Comparison of ENCODE assay signal across 12 cellular contexts in the genomic region with DNA sequence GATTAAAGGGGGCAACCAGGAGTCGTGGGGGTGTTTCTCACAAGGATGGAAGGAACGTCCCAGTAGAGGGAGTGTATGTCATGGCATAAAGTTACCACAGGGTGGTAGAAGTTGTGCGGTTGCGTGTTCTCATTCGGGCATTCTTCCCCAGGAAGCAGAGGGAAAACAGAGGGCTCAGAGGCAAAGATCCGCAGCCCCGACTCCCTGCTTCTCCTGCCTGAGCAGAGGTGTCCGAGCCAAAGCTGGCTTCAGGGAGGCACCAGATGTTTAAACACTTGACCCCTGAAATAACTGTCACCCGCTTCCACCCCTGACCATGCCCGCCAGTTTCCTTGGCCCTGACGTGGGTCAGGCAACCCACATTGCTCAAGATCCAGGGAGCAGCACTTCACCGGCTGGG.
DNase-seq lines count a peak whose midpoint lies in the region; TF ChIP-seq lines count a peak whose summit lies in the region.
"Had no signal": no experiment of that assay in that cellular context is flagged by ENCODE, and none has a peak within 500 bp of the region (broad histone marks: within the 10 kb centered on the region; RNA-seq: fewer than 3 reads in every experiment).

No MANE protein-coding gene starts in this region.

- TF ChIP-seq CTCF in astrocyte of the cerebellum (IDR thresholded peaks at IDR 0.05; ENCODE audit: low read depth, low read length, missing control alignments) = peak; percentile 54
- TF ChIP-seq CTCF in kidney epithelial cell (IDR thresholded peaks at IDR 0.05; ENCODE audit: insufficient read depth, low read length, poor library complexity, severe bottlenecking) = peak; percentile 3

- peaks cover 6% of the 10 kb centered on the region for H3K27me3 ChIP-seq in HAP-1 (ENCODE audit: low read depth)
- H3K27me3 ChIP-seq in kidney epithelial cell (ENCODE audit: control insufficient read depth, insufficient read depth, low read length) = peaks cover 10% of the 10 kb centered on the region

- in situ Hi-C loops in HAP-1 (cut with MboI; ENCODE audit: low sequenced_read_pairs) = no loop called here
- in situ Hi-C loops in astrocyte of the cerebellum (cut with HindIII; ENCODE audit: low sequenced_read_pairs) = no loop called here

- no peaks in the 10 kb centered on the region for H3K36me3 ChIP-seq in HAP-1 (replicated peaks)
- no peaks in the 10 kb centered on the region for H3K36me3 ChIP-seq in kidney epithelial cell (ENCODE audit: control insufficient read depth, insufficient read depth, low read length)

- H3K4me1 ChIP-seq in HAP-1 = no peaks in the 10 kb centered on the region

- H3K9me3 ChIP-seq in HAP-1 = no peaks in the 10 kb centered on the region

- peak; percentile 34 for DNase-seq in 8988T
- DNase-seq in HAP-1 (ENCODE audit: low spot score in 2 of 2) = peak; percentile 59 to 60
- DNase-seq in astrocyte of the cerebellum (ENCODE audit: low read depth) = no peak
- no peak for DNase-seq in kidney epithelial cell (ENCODE audit: low read depth)
- DNase-seq in stimulated activated CD4-positive, alpha-beta T cell treated with anti-CD3 and anti-CD28 coated beads, Interleukin-4, amount 100 ng/mL, for 4 hours = no peak
- DNase-seq in CD1c-positive myeloid dendritic cell (ENCODE audit: extremely low spot score) = no peak
- DNase-seq in stimulated activated naive CD4-positive, alpha-beta T cell (lab: John Stamatoyannopoulos, UW) = no peak
- no peak for DNase-seq in NCI-H2171 treated with DMSO at 0.1 percent for 48 hours (lab: John Stamatoyannopoulos, UW)
- DNase-seq: activated naive CD8-positive, alpha-beta T cell treated with anti-CD3 and anti-CD28 coated beads, Interleukin-2, amount 50 U/mL, for 24 hours; erythroblast; NCI-H2227 treated with DMSO at 0.1 percent for 48 hours had no signal

- H3K4me3 ChIP-seq in HAP-1 = no peak overlapping the region
- no peak overlapping the region for H3K4me3 ChIP-seq in astrocyte of the cerebellum (ENCODE audit: low read depth, low read length)
- no peak overlapping the region for H3K4me3 ChIP-seq in kidney epithelial cell (ENCODE audit: low read depth, low read length)
- H3K4me3 ChIP-seq: SK-N-MC had no signal

Comparison
In these comparisons a context has a peak if more than half of its experiments do, and no peak if none do; other contexts are left out.
1. DNase-seq: peak in 8988T (single experiment) and HAP-1 (2 of 2); none in astrocyte of the cerebellum (single experiment), kidney epithelial cell (single experiment), stimulated activated CD4-positive, alpha-beta T cell treated with anti-CD3 and anti-CD28 coated beads, Interleukin-4, amount 100 ng/mL, for 4 hours (0 of 2), CD1c-positive myeloid dendritic cell (single experiment), stimulated activated naive CD4-positive, alpha-beta T cell (0 of 6) and NCI-H2171 treated with DMSO at 0.1 percent for 48 hours (single experiment).